Comparison of ENCODE assay signal across 31 cellular contexts in genomic region chr5:58392491-58392890, GRCh38.
"Had no signal": no experiment of that assay in that cellular context is flagged by ENCODE, and none has a peak within 500 bp of the region (broad histone marks: within the 10 kb centered on the region; RNA-seq: fewer than 3 reads in every experiment).

No MANE protein-coding gene starts in this region.

- DNase-seq: activated B cell treated with CpG ODN at 0.5 μM for 24 hours; activated CD4-positive, alpha-beta T cell treated with anti-CD3 and anti-CD28 coated beads for 48 hours; activated CD4-positive, alpha-beta T cell treated with anti-CD3 and anti-CD28 coated beads, Interleukin-2, amount 50 U/mL, for 1 hour; activated CD4-positive, alpha-beta T cell treated with anti-CD3 and anti-CD28 coated beads, Interleukin-2, amount 50 U/mL, for 48 hours; activated CD8-positive, alpha-beta memory T cell treated with anti-CD3 and anti-CD28 coated beads for 24 hours; activated CD8-positive, alpha-beta T cell treated with anti-CD3 and anti-CD28 coated beads for 36 hours; activated gamma-delta T cell; activated naive CD4-positive, alpha-beta T cell; activated naive CD4-positive, alpha-beta T cell treated with anti-CD3 and anti-CD28 coated beads, Interleukin-2, amount 10 ng/mL, durations not matched to agents 7 days and 5 days; activated naive CD8-positive, alpha-beta T cell treated with anti-CD3 and anti-CD28 coated beads, Interleukin-2, amount 10 ng/mL, durations not matched to agents 7 days and 5 days; activated T-cell treated with anti-CD3 and anti-CD28 coated beads, Interleukin-2, amount 50 U/mL, for 72 hours; brain microvascular endothelial cell; dorsolateral prefrontal cortex; effector memory CD4-positive, alpha-beta T cell; endodermal cell; foreskin fibroblast; SW 1271; T-cell; T-helper 17 cell; T1000; WERI-Rb-1 had no signal

- H3K27me3 Mint-ChIP-seq: activated naive CD4-positive, alpha-beta T cell treated with anti-CD3 and anti-CD28 coated beads, Interleukin-2, amount 10 ng/mL, durations not matched to agents 7 days and 5 days; activated naive CD8-positive, alpha-beta T cell treated with anti-CD3 and anti-CD28 coated beads, Interleukin-2, amount 10 ng/mL, durations not matched to agents 7 days and 5 days; dendritic cell treated with granulocyte-macrophage colony-stimulating factor and Interleukin-4, amounts not matched to agents 40 ng/mL and 50 ng/mL, for 4 days had no signal

- H3K36me3 ChIP-seq: ascending aorta, brain microvascular endothelial cell, WERI-Rb-1 had no signal

- ATAC-seq: activated CD4-positive, CD25-positive, alpha-beta regulatory T cell treated with anti-CD3 and anti-CD28 coated beads, Interleukin-2, amount 50 U/mL, for 24 hours; activated CD8-positive, alpha-beta T cell treated with anti-CD3 and anti-CD28 coated beads for 36 hours; activated naive CD4-positive, alpha-beta T cell treated with anti-CD3 and anti-CD28 coated beads, Interleukin-2, amount 50 U/mL, for 72 hours; activated T-cell treated with anti-CD3 and anti-CD28 coated beads, Interleukin-2, amount 50 U/mL, for 72 hours; esophagus mucosa; T-cell; T-helper 17 cell had no signal

- H3K4me3 Mint-ChIP-seq: activated B cell treated with CpG ODN at 0.5 μM for 24 hours; activated CD8-positive, alpha-beta T cell treated with anti-CD3 and anti-CD28 coated beads for 36 hours; activated naive CD4-positive, alpha-beta T cell treated with anti-CD3 and anti-CD28 coated beads, Interleukin-2, amount 10 ng/mL, durations not matched to agents 7 days and 5 days; activated naive CD8-positive, alpha-beta T cell treated with anti-CD3 and anti-CD28 coated beads, Interleukin-2, amount 10 ng/mL, durations not matched to agents 7 days and 5 days; activated T-cell treated with anti-CD3 and anti-CD28 coated beads, Interleukin-2, amount 50 U/mL, for 72 hours; central memory CD8-positive, alpha-beta T cell; dendritic cell treated with granulocyte-macrophage colony-stimulating factor and Interleukin-4, amounts not matched to agents 40 ng/mL and 50 ng/mL, for 4 days; endodermal cell; T-cell; T-helper 17 cell; T-helper 2 cell treated with Interferon-gamma antibody and Interleukin-4, amounts not matched to agents 5 μg/mL and 100 μg/mL, for 36 hours had no signal

- FAIRE-seq: bronchial epithelial cell, frontal cortex had no signal

- H3K36me3 Mint-ChIP-seq: activated naive CD4-positive, alpha-beta T cell treated with anti-CD3 and anti-CD28 coated beads, Interleukin-2, amount 10 ng/mL, durations not matched to agents 7 days and 5 days; activated naive CD4-positive, alpha-beta T cell treated with anti-CD3 and anti-CD28 coated beads, Interleukin-2, amount 50 U/mL, for 72 hours; activated naive CD8-positive, alpha-beta T cell treated with anti-CD3 and anti-CD28 coated beads, Interleukin-2, amount 10 ng/mL, durations not matched to agents 7 days and 5 days; T-cell had no signal

- H3K27me3 ChIP-seq: ascending aorta, brain microvascular endothelial cell, dorsolateral prefrontal cortex had no signal

- H3K27ac Mint-ChIP-seq: activated B cell treated with CpG ODN at 0.5 μM for 24 hours; activated CD8-positive, alpha-beta T cell treated with anti-CD3 and anti-CD28 coated beads for 36 hours; activated naive CD4-positive, alpha-beta T cell treated with anti-CD3 and anti-CD28 coated beads, Interleukin-2, amount 10 ng/mL, durations not matched to agents 7 days and 5 days; activated naive CD4-positive, alpha-beta T cell treated with anti-CD3 and anti-CD28 coated beads, Interleukin-2, amount 50 U/mL, for 72 hours; activated naive CD8-positive, alpha-beta T cell treated with anti-CD3 and anti-CD28 coated beads, Interleukin-2, amount 10 ng/mL, durations not matched to agents 7 days and 5 days; activated T-cell treated with anti-CD3 and anti-CD28 coated beads, Interleukin-2, amount 50 U/mL, for 72 hours; dendritic cell treated with granulocyte-macrophage colony-stimulating factor and Interleukin-4, amounts not matched to agents 40 ng/mL and 50 ng/mL, for 4 days; endodermal cell; T-cell; T-helper 17 cell; T-helper 2 cell treated with Interferon-gamma antibody and Interleukin-4, amounts not matched to agents 5 μg/mL and 100 μg/mL, for 36 hours had no signal

- H3K4me1 Mint-ChIP-seq: activated B cell treated with CpG ODN at 0.5 μM for 24 hours; activated naive CD4-positive, alpha-beta T cell treated with anti-CD3 and anti-CD28 coated beads, Interleukin-2, amount 10 ng/mL, durations not matched to agents 7 days and 5 days; activated naive CD8-positive, alpha-beta T cell treated with anti-CD3 and anti-CD28 coated beads, Interleukin-2, amount 10 ng/mL, durations not matched to agents 7 days and 5 days; central memory CD8-positive, alpha-beta T cell; endodermal cell; T-cell had no signal

- H3K4me1 ChIP-seq: ascending aorta had no signal

- H3K27ac ChIP-seq: ascending aorta, brain microvascular endothelial cell, coronary artery, dorsolateral prefrontal cortex, WERI-Rb-1 had no signal

- H3K9me3 Mint-ChIP-seq: activated B cell treated with CpG ODN at 0.5 μM for 24 hours; activated CD8-positive, alpha-beta T cell treated with anti-CD3 and anti-CD28 coated beads for 36 hours; activated naive CD4-positive, alpha-beta T cell treated with anti-CD3 and anti-CD28 coated beads, Interleukin-2, amount 10 ng/mL, durations not matched to agents 7 days and 5 days; activated naive CD4-positive, alpha-beta T cell treated with anti-CD3 and anti-CD28 coated beads, Interleukin-2, amount 50 U/mL, for 72 hours; activated naive CD8-positive, alpha-beta T cell treated with anti-CD3 and anti-CD28 coated beads, Interleukin-2, amount 10 ng/mL, durations not matched to agents 7 days and 5 days; activated T-cell treated with anti-CD3 and anti-CD28 coated beads, Interleukin-2, amount 50 U/mL, for 72 hours; central memory CD8-positive, alpha-beta T cell; dendritic cell treated with granulocyte-macrophage colony-stimulating factor and Interleukin-4, amounts not matched to agents 40 ng/mL and 50 ng/mL, for 4 days; endodermal cell; T-cell; T-helper 2 cell treated with Interferon-gamma antibody and Interleukin-4, amounts not matched to agents 5 μg/mL and 100 μg/mL, for 36 hours had no signal

- H3K4me3 ChIP-seq: ascending aorta, coronary artery, dorsolateral prefrontal cortex had no signal

- H3K9me3 ChIP-seq: ascending aorta had no signal
